8 cellular contexts compared by ENCODE assay signal in genomic region chr1:203628185-203628996, GRCh38. TPM values are rescaled to one million over a fixed set of nuclear protein-coding genes. Genes with fewer than 3 reads are reported as not detected.
A peak's percentile ranks its signal among the peaks of the same experiment; 100 is the strongest.
DNase-seq lines count a peak whose midpoint lies in the region; ATAC-seq, FAIRE-seq and TF ChIP-seq lines count a peak whose summit lies in the region.

No MANE protein-coding gene starts in this region.

- H3K36me3 ChIP-seq in mammary epithelial cell (ENCODE audit: insufficient read depth, low read length) (no peaks in the 10 kb centered on the region), keratinocyte (ENCODE audit: control insufficient read depth in 2 of 2, extremely low read depth in 1 of 2, insufficient read depth in 2 of 2, low read length in 2 of 2) (peaks cover 0 to 1% of the 10 kb centered on the region in 2 experiments)

- H3K4me1 ChIP-seq in mammary epithelial cell (ENCODE audit: insufficient read depth, low read length) (peaks cover 49% of the 10 kb centered on the region), keratinocyte (ENCODE audit: control insufficient read depth, extremely low read depth, insufficient read depth, low read length) (peaks cover 45% of the 10 kb centered on the region)

- in situ Hi-C loops in mammary epithelial cell (cut with MboI; ENCODE audit: low sequenced_read_pairs in 2 of 2), result loop anchor here in 1 of 2 donors (5.0 kb wide), 2 partner anchors 74 to 116 kb away; no protein-coding TSS in a partner anchor

- peak overlapping the region; percentile 74 for H2AFZ ChIP-seq in mammary epithelial cell (ENCODE audit: low read depth, low read length)
- peak overlapping the region; percentile 24 for H2AFZ ChIP-seq in keratinocyte (ENCODE audit: control insufficient read depth, low read length)

- intact Hi-C loops in mammary epithelial cell (cut with micrococcal nuclease), result loop anchor here (1.0 to 5.0 kb wide), 10 partner anchors 14 to 260 kb away; partner anchors contain the start of gene LAX1

- BruUV-seq in mammary epithelial cell (replicated peaks; lab: Mats Ljungman, UMichigan), result no TSS peak

- no peak for TF ChIP-seq CTCF in mammary epithelial cell (conservative IDR thresholded peaks at IDR 0.05 in 1 of 2, IDR thresholded peaks at IDR 0.05 in 1 of 2; ENCODE audit: extremely low read depth in 1 of 2, insufficient read depth in 1 of 2, low read depth in 1 of 2, low read length in 2 of 2)
- peak in 2 of 3 experiments; percentile 7 to 25 for TF ChIP-seq CTCF in keratinocyte (optimal IDR thresholded peaks at IDR 0.05 in 1 of 3, IDR thresholded peaks at IDR 0.05 in 1 of 3, conservative IDR thresholded peaks at IDR 0.05 in 1 of 3; ENCODE audit: extremely low read depth in 1 of 3, insufficient read depth in 2 of 3, low read length in 3 of 3)

- peak overlapping the region; percentile 88 for H3K4me2 ChIP-seq in mammary epithelial cell (ENCODE audit: insufficient read depth, low read depth, low read length)
- peak overlapping the region; percentile 77 for H3K4me2 ChIP-seq in keratinocyte (ENCODE audit: control insufficient read depth, extremely low read depth, insufficient read depth, low read depth, low read length)

- dilution Hi-C loops in mammary epithelial cell (cut with HindIII; ENCODE audit: low sequenced_read_pairs), result no loop called here
- dilution Hi-C loops in keratinocyte (cut with MboI; ENCODE audit: extremely low pct_ligation_motif_present, low sequenced_read_pairs), result no loop called here

- H3K4me3 ChIP-seq in mammary epithelial cell (replicated peaks in 1 of 3; ENCODE audit: insufficient read depth in 1 of 3, low read depth in 2 of 3, low read length in 3 of 3), result peak overlapping the region; percentile 64 to 93 (median 92)
- H3K4me3 ChIP-seq in keratinocyte (ENCODE audit: control insufficient read depth in 2 of 3, extremely low read depth in 1 of 3, insufficient read depth in 2 of 3, low read depth in 1 of 3, low read length in 3 of 3), result peak overlapping the region; percentile 75 to 99 (median 97)

- peak; percentile 51 for DNase-seq in GDM1 (lab: John Stamatoyannopoulos, UW)
- peak; percentile 59 for DNase-seq in NCI-H2227 (lab: John Stamatoyannopoulos, UW; ENCODE audit: unreplicated experiment)
- peak; percentile 72 for DNase-seq in mammary epithelial cell
- no peak for DNase-seq in keratinocyte (ENCODE audit: low read depth, low spot score)
- DNase-seq in stimulated activated naive CD8-positive, alpha-beta T cell treated with anti-CD3 and anti-CD28 coated beads, Interleukin-15, amount 100 ng/mL, for 72 hours, result no peak
- DNase-seq in SW 1271 (lab: John Stamatoyannopoulos, UW), result no peak
- DNase-seq in NCI-H128 (lab: John Stamatoyannopoulos, UW; ENCODE audit: unreplicated experiment), result no peak

- no peaks in the 10 kb centered on the region for H3K9me3 Mint-ChIP-seq in stimulated activated naive CD8-positive, alpha-beta T cell treated with anti-CD3 and anti-CD28 coated beads, Interleukin-15, amount 100 ng/mL, for 72 hours

- CTCF ChIA-PET in mammary epithelial cell (lab: Charles Lee; ENCODE audit: low non-redundant PET), result interaction anchor here (0.5 to 0.9 kb wide), 4 partner anchors 22 to 153 kb away, joined by 3 to 7 read pairs (median 4); partner anchors contain the start of gene PRELP

- H3K9me3 ChIP-seq in mammary epithelial cell (replicated peaks; ENCODE audit: insufficient read depth, low read length), result no peaks in the 10 kb centered on the region
- no peaks in the 10 kb centered on the region for H3K9me3 ChIP-seq in keratinocyte (ENCODE audit: control insufficient read depth, low read depth, low read length)

- H3K9ac ChIP-seq in mammary epithelial cell (ENCODE audit: insufficient read depth, low read length), result peak overlapping the region; percentile 98
- peak overlapping the region; percentile 89 for H3K9ac ChIP-seq in keratinocyte (ENCODE audit: control insufficient read depth, extremely low read depth, insufficient read depth, low read length)

- ATAC-seq in stimulated activated naive CD8-positive, alpha-beta T cell treated with anti-CD3 and anti-CD28 coated beads, Interleukin-15, amount 100 ng/mL, for 72 hours, result no peak
- no peak for ATAC-seq in GM18873 (IDR thresholded peaks at IDR 0.05; ENCODE audit: low FRiP score, unreplicated experiment)

- no peaks in the 10 kb centered on the region for H3K27me3 ChIP-seq in mammary epithelial cell (ENCODE audit: insufficient read depth, low read length)
- H3K27me3 ChIP-seq in keratinocyte (ENCODE audit: control insufficient read depth, extremely low read depth, insufficient read depth, low read length), result no peaks in the 10 kb centered on the region

- H3K79me2 ChIP-seq in mammary epithelial cell (ENCODE audit: insufficient read depth, low read length) (peaks cover 64% of the 10 kb centered on the region), keratinocyte (ENCODE audit: control insufficient read depth, insufficient read depth, low read length) (peaks cover 58% of the 10 kb centered on the region)

- H3K4me1 Mint-ChIP-seq in stimulated activated naive CD8-positive, alpha-beta T cell treated with anti-CD3 and anti-CD28 coated beads, Interleukin-15, amount 100 ng/mL, for 72 hours, result peaks cover 75% of the 10 kb centered on the region

- peak overlapping the region; percentile 95 for H3K27ac ChIP-seq in mammary epithelial cell (ENCODE audit: insufficient read depth, low read depth, low read length)
- H3K27ac ChIP-seq in keratinocyte (ENCODE audit: control insufficient read depth, insufficient read depth, low read length), result peak overlapping the region; percentile 88

- H3K27ac Mint-ChIP-seq in stimulated activated naive CD8-positive, alpha-beta T cell treated with anti-CD3 and anti-CD28 coated beads, Interleukin-15, amount 100 ng/mL, for 72 hours, result peak overlapping the region; percentile 88 to 92

- peak overlapping the region; percentile 91 to 98 for H3K4me3 Mint-ChIP-seq in stimulated activated naive CD8-positive, alpha-beta T cell treated with anti-CD3 and anti-CD28 coated beads, Interleukin-15, amount 100 ng/mL, for 72 hours

- no peak for FAIRE-seq in keratinocyte (lab: Jason Lieb, UNC)

- no peaks in the 10 kb centered on the region for H4K20me1 ChIP-seq in mammary epithelial cell (ENCODE audit: insufficient read depth, low read length)
- H4K20me1 ChIP-seq in keratinocyte (ENCODE audit: control insufficient read depth, extremely low read depth, insufficient read depth, low read length), result no peaks in the 10 kb centered on the region

- H3K9me1 ChIP-seq in keratinocyte (ENCODE audit: control insufficient read depth, extremely low read depth, insufficient read depth, low read length), result peaks cover 8% of the 10 kb centered on the region

- H3K27me3 Mint-ChIP-seq in stimulated activated naive CD8-positive, alpha-beta T cell treated with anti-CD3 and anti-CD28 coated beads, Interleukin-15, amount 100 ng/mL, for 72 hours, result no peaks in the 10 kb centered on the region

- 0% methylated on average over 14 of the region's 19 CpGs for WGBS in mammary epithelial cell (ENCODE audit: low coverage, missing lambda C conversion rate)

RNA-seq across cellular contexts. Expression of gene ATP2B4, which starts 1.8 kb away (rescaled TPM):
- 10 to 100 TPM; 70.5 to 91.1 TPM for total RNA-seq in mammary epithelial cell
- polyA plus RNA-seq in mammary epithelial cell (67.7 TPM), keratinocyte (76.9 to 112 TPM (median 84.8 TPM) in 3 replicates)
- polyA minus RNA-seq in mammary epithelial cell (229 TPM), keratinocyte (144 to 335 TPM (median 224 TPM) in 3 replicates)
- polyA plus RNA-seq in keratinocyte (2011; ENCODE audit: low read depth), result 27.7 TPM
- 26.3 and 45.0 TPM in 2 replicates for polyA plus RNA-seq in keratinocyte (2011; cell fraction: cytosol; rRNA removed)
- 201 and 208 TPM in 2 replicates for polyA plus RNA-seq in keratinocyte (2011; cell fraction: nucleus; rRNA removed)
- polyA plus RNA-seq in keratinocyte (2012; ENCODE audit: low replicate concordance), result 61.6 and 86.8 TPM in 2 replicates
- polyA minus RNA-seq in keratinocyte (2011; cell fraction: cytosol; rRNA and poly(A)+ RNA removed), result 83.3 TPM
- 266 and 461 TPM in 2 replicates for polyA minus RNA-seq in keratinocyte (2011; cell fraction: nucleus; rRNA and poly(A)+ RNA removed)

Comparison
In these comparisons a context has a peak if more than half of its experiments do, and no peak if none do; other contexts are left out.
1. DNase-seq: peak in GDM1 (single experiment), NCI-H2227 (single experiment) and mammary epithelial cell (single experiment); none in keratinocyte (single experiment), stimulated activated naive CD8-positive, alpha-beta T cell treated with anti-CD3 and anti-CD28 coated beads, Interleukin-15, amount 100 ng/mL, for 72 hours (0 of 2), SW 1271 (0 of 2) and NCI-H128 (single experiment).
2. CTCF ChIP-seq: peak in keratinocyte (2 of 3); none in mammary epithelial cell (0 of 2).